In genomic region chr12:63907561-63907960, GRCh38 we compare ENCODE assay signal across 18 cellular contexts.
"Had no signal": no experiment of that assay in that cellular context is flagged by ENCODE, and none has a peak within 500 bp of the region (broad histone marks: within the 10 kb centered on the region; RNA-seq: fewer than 3 reads in every experiment).

No MANE protein-coding gene starts in this region.

- H3K4me2 ChIP-seq: SK-N-SH had no signal

- DNase-seq: Karpas-422, KG1, MM.1S, NCI-H1092 treated with DMSO at 0.1 percent for 48 hours, NCI-H1436, NCI-H187, NCI-H2029, NCI-H2081 treated with DMSO at 0.1 percent for 48 hours, NCI-H2171, NCI-H226, NCI-H446, NCI-H510A, NCI-H524 treated with DMSO at 0.1 percent for 48 hours, NCI-H69, NCI-H774, SHP77, SK-N-SH had no signal

- H3K27ac ChIP-seq: RWPE1 had no signal

- H3K9ac ChIP-seq: SK-N-SH had no signal

- H3K9me3 ChIP-seq: SK-N-SH had no signal
